14 cellular contexts compared by ENCODE assay signal in genomic region chr2:201218780-201219179, GRCh38. TPM values are rescaled to one million over a fixed set of nuclear protein-coding genes. Genes with fewer than 3 reads are reported as not detected.
DNase-seq lines count a peak whose midpoint lies in the region; ATAC-seq, FAIRE-seq and TF ChIP-seq lines count a peak whose summit lies in the region.
"Had no signal": no experiment of that assay in that cellular context is flagged by ENCODE, and none has a peak within 500 bp of the region (broad histone marks: within the 10 kb centered on the region; RNA-seq: fewer than 3 reads in every experiment).

No MANE protein-coding gene starts in this region.

- peaks cover 54% of the 10 kb centered on the region for H3K4me1 Mint-ChIP-seq in activated naive CD4-positive, alpha-beta T cell treated with anti-CD3 and anti-CD28 coated beads, Interleukin-2, amount 10 ng/mL, durations not matched to agents 7 days and 5 days

- H3K27me3 ChIP-seq in PC-3 (ENCODE audit: low read length) (no peaks in the 10 kb centered on the region), small intestine (ENCODE audit: control insufficient read depth in 2 of 2, insufficient read depth in 2 of 2, low read length in 2 of 2) (no peaks in the 10 kb centered on the region)
- H3K27me3 ChIP-seq: body of pancreas, tibial nerve had no signal

- peaks cover 56% of the 10 kb centered on the region for H3K36me3 Mint-ChIP-seq in activated naive CD4-positive, alpha-beta T cell treated with anti-CD3 and anti-CD28 coated beads, Interleukin-2, amount 10 ng/mL, durations not matched to agents 7 days and 5 days

- no peak overlapping the region for H3K9ac ChIP-seq in PC-3 (ENCODE audit: low read length)

- no peaks in the 10 kb centered on the region for H3K79me2 ChIP-seq in PC-3 (ENCODE audit: low read length)

- H2AFZ ChIP-seq in PC-3 (ENCODE audit: low read length): no peak overlapping the region

- H3K36me3 ChIP-seq in PC-3 (ENCODE audit: low read depth, low read length) (no peaks in the 10 kb centered on the region), small intestine (ENCODE audit: control insufficient read depth in 2 of 2, insufficient read depth in 2 of 2, low read length in 2 of 2) (peaks cover 2 to 4% of the 10 kb centered on the region in 2 donors)

- no peak overlapping the region for H3K27ac ChIP-seq in PC-3 (ENCODE audit: low read length)
- H3K27ac ChIP-seq in small intestine (ENCODE audit: low read depth in 1 of 2, low read length in 1 of 2): peak overlapping the region; percentile 67 to 83
- H3K27ac ChIP-seq: tibial nerve had no signal

- H3K4me3 Mint-ChIP-seq in activated naive CD4-positive, alpha-beta T cell treated with anti-CD3 and anti-CD28 coated beads, Interleukin-2, amount 10 ng/mL, durations not matched to agents 7 days and 5 days: no peak overlapping the region

- H3K4me3 ChIP-seq in PC-3 (ENCODE audit: low read length): no peak overlapping the region
- H3K4me3 ChIP-seq in small intestine (ENCODE audit: low read depth in 1 of 2, low read length in 2 of 2): no peak overlapping the region
- H3K4me3 ChIP-seq: body of pancreas, tibial nerve had no signal

- H3K4me2 ChIP-seq in PC-3 (ENCODE audit: low read length): no peak overlapping the region

- no peaks in the 10 kb centered on the region for H4K20me1 ChIP-seq in PC-3 (ENCODE audit: low read length)

- no peaks in the 10 kb centered on the region for H3K9me3 ChIP-seq in PC-3 (ENCODE audit: low read length)
- H3K9me3 ChIP-seq in small intestine (ENCODE audit: control insufficient read depth, low read depth): no peaks in the 10 kb centered on the region
- H3K9me3 ChIP-seq: body of pancreas, tibial nerve had no signal

- no peak for DNase-seq in activated naive CD4-positive, alpha-beta T cell treated with anti-CD3 and anti-CD28 coated beads, Interleukin-2, amount 10 ng/mL, durations not matched to agents 7 days and 5 days
- no peak for DNase-seq in activated naive CD4-positive, alpha-beta T cell treated with Interleukin-2 at 50 U/mL for 16 hours
- DNase-seq in PC-3 (peak; percentile 72), small intestine (peak; percentile 65), NCI-H748 treated with DMSO at 0.1 percent for 48 hours (lab: John Stamatoyannopoulos, UW) (no peak)
- DNase-seq: activated CD4-positive, alpha-beta T cell treated with anti-CD3 and anti-CD28 coated beads for 1 hour; body of pancreas; DMS 273 treated with DMSO at 0.1 percent for 48 hours; head of caudate nucleus; stimulated activated CD4-positive, alpha-beta T cell treated with anti-CD3 and anti-CD28 coated beads, Interleukin-15, amount 100 ng/mL, for 24 hours had no signal

- CTCF ChIA-PET in activated naive CD4-positive, alpha-beta T cell treated with anti-CD3 and anti-CD28 coated beads, Interleukin-2, amount 10 ng/mL, durations not matched to agents 7 days and 5 days (lab: Charles Lee): interaction anchor here (2.9 to 6.1 kb wide), 3 partner anchors 11 to 36 kb away, joined by 7 to 32 read pairs (median 18); partner anchors contain the start of gene CASP10
- CTCF ChIA-PET in PC-3 (lab: Charles Lee): no interaction called here

- WGBS in small intestine, 3 donors: 74 to 84% (median 80%) methylated on average over 6 of the region's 6 CpGs

- peaks cover 7% of the 10 kb centered on the region; the same call in 1 of the 2 replicates for H3K4me1 ChIP-seq in PC-3 (ENCODE audit: insufficient read depth, low read length)
- no peaks in the 10 kb centered on the region for H3K4me1 ChIP-seq in small intestine (ENCODE audit: control insufficient read depth in 2 of 2, insufficient read depth in 1 of 2, low read depth in 1 of 2, low read length in 1 of 2)
- H3K4me1 ChIP-seq: tibial nerve had no signal

- no peaks in the 10 kb centered on the region for H3K9me2 ChIP-seq in PC-3 (replicated peaks; ENCODE audit: low read length)

- intact Hi-C loops in PC-3 (cut with micrococcal nuclease): no loop called here

- FAIRE-seq in small intestine (lab: Jason Lieb, UNC): no peak

- POLR2A ChIA-PET in PC-3 (lab: Charles Lee; ENCODE audit: unreplicated experiment): no interaction called here

- no peaks in the 10 kb centered on the region for H3K27me3 Mint-ChIP-seq in activated naive CD4-positive, alpha-beta T cell treated with anti-CD3 and anti-CD28 coated beads, Interleukin-2, amount 10 ng/mL, durations not matched to agents 7 days and 5 days

- TF ChIP-seq CTCF in PC-3 (conservative IDR thresholded peaks at IDR 0.05; ENCODE audit: low read depth, low read length): no peak

- TF ChIP-seq POLR2A in GM18505 (IDR thresholded peaks at IDR 0.05; ENCODE audit: borderline replicate concordance, extremely low read depth, insufficient read depth, insufficient read length): no peak

- ATAC-seq in PC-3: peak; percentile 75
- peak; percentile 52 for ATAC-seq in esophagus mucosa
- ATAC-seq in GM18505 (IDR thresholded peaks at IDR 0.05; ENCODE audit: unreplicated experiment): no peak
- no peak for ATAC-seq in HG02623 (IDR thresholded peaks at IDR 0.05; ENCODE audit: unreplicated experiment)
- ATAC-seq: body of pancreas had no signal

- BruUV-seq in PC-3 (replicated peaks; lab: Mats Ljungman, UMichigan): no TSS peak

- H3K27ac Mint-ChIP-seq in activated naive CD4-positive, alpha-beta T cell treated with anti-CD3 and anti-CD28 coated beads, Interleukin-2, amount 10 ng/mL, durations not matched to agents 7 days and 5 days: peak overlapping the region; percentile 68

- H3K9me3 Mint-ChIP-seq in activated naive CD4-positive, alpha-beta T cell treated with anti-CD3 and anti-CD28 coated beads, Interleukin-2, amount 10 ng/mL, durations not matched to agents 7 days and 5 days: no peaks in the 10 kb centered on the region

- no peaks in the 10 kb centered on the region for H3F3A ChIP-seq in PC-3 (ENCODE audit: low read length, unreplicated experiment)

RNA-seq across cellular contexts. Expression of gene CASP10, which starts 35.8 kb away (rescaled TPM):
- 1.3 and 4.2 TPM in 2 replicates for total RNA-seq in PC-3 (2014; rRNA removed)
- 11.2 TPM for total RNA-seq in esophagus mucosa
- polyA plus RNA-seq in small intestine: 10 to 100 TPM; 11.6 to 21.7 (median 17.9) TPM

RNA-seq across cellular contexts. Expression of gene CASP8, which starts 41.6 kb away (rescaled TPM):
- total RNA-seq in PC-3 (2014; rRNA removed) (22.2 and 29.4 TPM in 2 replicates), esophagus mucosa (22.5 TPM)
- polyA plus RNA-seq in small intestine: 10 to 100 TPM; 14.1 to 24.4 (median 16.2) TPM

Comparison
In these comparisons a context has a peak if more than half of its experiments do, and no peak if none do; other contexts are left out.
1. DNase-seq: peak in PC-3 (single experiment) and small intestine (single experiment); none in activated naive CD4-positive, alpha-beta T cell treated with anti-CD3 and anti-CD28 coated beads, Interleukin-2, amount 10 ng/mL, durations not matched to agents 7 days and 5 days (single experiment), activated naive CD4-positive, alpha-beta T cell treated with Interleukin-2 at 50 U/mL for 16 hours (single experiment) and NCI-H748 treated with DMSO at 0.1 percent for 48 hours (single experiment).
2. ATAC-seq: peak in PC-3 (single experiment) and esophagus mucosa (single experiment); none in GM18505 (single experiment) and HG02623 (single experiment).